Comparison of ENCODE assay signal across 12 cellular contexts in genomic region chr2:224412064-224412921, GRCh38. TPM values are rescaled to one million over a fixed set of nuclear protein-coding genes. Genes with fewer than 3 reads are reported as not detected.
A peak's percentile ranks its signal among the peaks of the same experiment; 100 is the strongest.
DNase-seq lines count a peak whose midpoint lies in the region; ATAC-seq and TF ChIP-seq lines count a peak whose summit lies in the region.
"Had no signal": no experiment of that assay in that cellular context is flagged by ENCODE, and none has a peak within 500 bp of the region (broad histone marks: within the 10 kb centered on the region; RNA-seq: fewer than 3 reads in every experiment).

No MANE protein-coding gene starts in this region.

- no peak overlapping the region for H3K9ac ChIP-seq in mammary epithelial cell (ENCODE audit: insufficient read depth, low read length)

- DNase-seq in mammary epithelial cell (peak; percentile 30), breast epithelium (ENCODE audit: low spot score in 2 of 2) (no peak), dedifferentiated amniotic fluid mesenchymal stem cell (ENCODE audit: extremely low spot score) (peak; percentile 69), right lobe of liver (peak; percentile 58 to 75 (median 62)), GM19238 (ENCODE audit: insufficient read length, low spot score) (no peak), SW 1271 (lab: John Stamatoyannopoulos, UW) (no peak)
- DNase-seq: endodermal cell, Karpas-422, transverse colon had no signal

- no peaks in the 10 kb centered on the region for H3K9me3 ChIP-seq in mammary epithelial cell (replicated peaks; ENCODE audit: insufficient read depth, low read length)
- no peaks in the 10 kb centered on the region for H3K9me3 ChIP-seq in breast epithelium
- H3K9me3 ChIP-seq in right lobe of liver: no peaks in the 10 kb centered on the region
- H3K9me3 ChIP-seq: transverse colon had no signal

- TF ChIP-seq CTCF in mammary epithelial cell (conservative IDR thresholded peaks at IDR 0.05 in 1 of 2, IDR thresholded peaks at IDR 0.05 in 1 of 2; ENCODE audit: extremely low read depth in 1 of 2, insufficient read depth in 1 of 2, low read depth in 1 of 2, low read length in 2 of 2) (no peak), breast epithelium (IDR thresholded peaks at IDR 0.05) (no peak), right lobe of liver (IDR thresholded peaks at IDR 0.05) (no peak)

- intact Hi-C loops in mammary epithelial cell (cut with micrococcal nuclease): no loop called here
- intact Hi-C loops in breast epithelium (cut with DNase I; ENCODE audit: low total_unique reads): no loop called here
- intact Hi-C loops in right lobe of liver (cut with DNase I): no loop called here

- dilution Hi-C loops in mammary epithelial cell (cut with HindIII; ENCODE audit: low sequenced_read_pairs): no loop called here

- H3K27ac ChIP-seq in mammary epithelial cell (ENCODE audit: insufficient read depth, low read depth, low read length) (no peak overlapping the region), breast epithelium (no peak overlapping the region), right lobe of liver (peak overlapping the region in 2 of 3 donors; percentile 37 to 48)

- no peak overlapping the region for H2AFZ ChIP-seq in mammary epithelial cell (ENCODE audit: low read depth, low read length)

- no peak overlapping the region for H3K4me2 ChIP-seq in mammary epithelial cell (ENCODE audit: insufficient read depth, low read depth, low read length)

- in situ Hi-C loops in mammary epithelial cell (cut with MboI; ENCODE audit: low sequenced_read_pairs in 2 of 2): no loop called here

- CTCF ChIA-PET in mammary epithelial cell (lab: Charles Lee; ENCODE audit: low non-redundant PET): interaction anchor here (0.5 kb wide), 1 partner anchor 34 kb away, joined by 7 read pairs; no protein-coding TSS in a partner anchor

- H3K4me3 ChIP-seq in mammary epithelial cell (replicated peaks in 1 of 3; ENCODE audit: insufficient read depth in 1 of 3, low read depth in 2 of 3, low read length in 3 of 3): no peak overlapping the region
- H3K4me3 ChIP-seq in breast epithelium: peak overlapping the region in 1 of 3 donors; percentile 18
- no peak overlapping the region for H3K4me3 ChIP-seq in right lobe of liver
- H3K4me3 ChIP-seq: transverse colon had no signal

- H3K27me3 ChIP-seq in mammary epithelial cell (ENCODE audit: insufficient read depth, low read length) (no peaks in the 10 kb centered on the region), breast epithelium (no peaks in the 10 kb centered on the region), right lobe of liver (no peaks in the 10 kb centered on the region)
- H3K27me3 ChIP-seq: transverse colon had no signal

- no peaks in the 10 kb centered on the region for H3K79me2 ChIP-seq in mammary epithelial cell (ENCODE audit: insufficient read depth, low read length)

- H3K4me1 ChIP-seq in mammary epithelial cell (ENCODE audit: insufficient read depth, low read length): no peaks in the 10 kb centered on the region
- H3K4me1 ChIP-seq in breast epithelium: no peaks in the 10 kb centered on the region
- no peaks in the 10 kb centered on the region for H3K4me1 ChIP-seq in right lobe of liver
- H3K4me1 ChIP-seq: transverse colon had no signal

- 82% methylated on average over 19 of the region's 19 CpGs for WGBS in mammary epithelial cell (ENCODE audit: low coverage, missing lambda C conversion rate)
- WGBS in right lobe of liver (ENCODE audit: insufficient coverage, low coverage, low lambda C conversion rate, missing lambda C conversion rate): 53% methylated on average over 19 of the region's 19 CpGs

- no peaks in the 10 kb centered on the region for H3K36me3 ChIP-seq in mammary epithelial cell (ENCODE audit: insufficient read depth, low read length)
- H3K36me3 ChIP-seq in breast epithelium: no peaks in the 10 kb centered on the region
- no peaks in the 10 kb centered on the region for H3K36me3 ChIP-seq in right lobe of liver
- H3K36me3 ChIP-seq: transverse colon had no signal

- H4K20me1 ChIP-seq in mammary epithelial cell (ENCODE audit: insufficient read depth, low read length): no peaks in the 10 kb centered on the region

- ATAC-seq in right lobe of liver (peak; percentile 79 to 98 (median 92)), GM21619 (IDR thresholded peaks at IDR 0.05; ENCODE audit: unreplicated experiment) (no peak), HG03025 (IDR thresholded peaks at IDR 0.05; ENCODE audit: low FRiP score, unreplicated experiment) (no peak)

- no peak for TF ChIP-seq POLR2A in breast epithelium (IDR thresholded peaks at IDR 0.05)
- TF ChIP-seq POLR2A in right lobe of liver (IDR thresholded peaks at IDR 0.05): no peak

- BruUV-seq in mammary epithelial cell (replicated peaks; lab: Mats Ljungman, UMichigan): no TSS peak

RNA-seq across cellular contexts. Expression of gene FAM124B, which starts 10.4 kb away (rescaled TPM):
- total RNA-seq in mammary epithelial cell (not detected), breast epithelium (1 to 10 TPM; 2.6 to 7.9 (median 3.5) TPM), right lobe of liver (1 to 10 TPM in 1 of 6 experiments, under 1 TPM in 5; 0.14 to 2.4 (median 0.56) TPM)
- not detected for polyA plus RNA-seq in mammary epithelial cell
- not detected for polyA minus RNA-seq in mammary epithelial cell
- polyA plus RNA-seq: AG04450 had no signal

Comparison
In these comparisons a context has a peak if more than half of its experiments do, and no peak if none do; other contexts are left out.
1. DNase-seq: peak in mammary epithelial cell (single experiment), dedifferentiated amniotic fluid mesenchymal stem cell (single experiment) and right lobe of liver (3 of 3); none in breast epithelium (0 of 2), GM19238 (single experiment) and SW 1271 (0 of 2).
2. H3K27ac ChIP-seq: peak in right lobe of liver (2 of 3); none in mammary epithelial cell (single experiment) and breast epithelium (0 of 2).
3. ATAC-seq: peak in right lobe of liver (4 of 4); none in GM21619 (single experiment) and HG03025 (single experiment).